13 cellular contexts compared by ENCODE assay signal in genomic region chr6:41757931-41758640, GRCh38.
DNase-seq lines count a peak whose midpoint lies in the region; TF ChIP-seq lines count a peak whose summit lies in the region.
"Had no signal": no experiment of that assay in that cellular context is flagged by ENCODE, and none has a peak within 500 bp of the region (broad histone marks: within the 10 kb centered on the region; RNA-seq: fewer than 3 reads in every experiment).

No MANE protein-coding gene starts in this region.

- no peaks in the 10 kb centered on the region for H3K4me1 ChIP-seq in adipocyte (ENCODE audit: control insufficient read depth, insufficient read depth, low read length)
- H3K4me1 ChIP-seq: BE2C, uterus had no signal

- peaks cover 10% of the 10 kb centered on the region for H3K27me3 Mint-ChIP-seq in nephron (ENCODE audit: low read depth)

- no peaks in the 10 kb centered on the region for H3K36me3 ChIP-seq in adipocyte (ENCODE audit: control insufficient read depth, insufficient read depth, low read length, severe bottlenecking)
- H3K36me3 ChIP-seq: BE2C, uterus had no signal

- peak overlapping the region; percentile 25 to 31 (median 25) for H3K27ac Mint-ChIP-seq in nephron
- H3K27ac Mint-ChIP-seq: activated B cell treated with CpG ODN at 0.5 μM for 24 hours; activated CD8-positive, alpha-beta memory T cell treated with anti-CD3 and anti-CD28 coated beads, Interleukin-2, amount 10 ng/mL, durations not matched to agents 7 days and 5 days had no signal

- H3K9me3 Mint-ChIP-seq in nephron: no peaks in the 10 kb centered on the region
- H3K9me3 Mint-ChIP-seq: activated B cell treated with CpG ODN at 0.5 μM for 24 hours had no signal

- peaks cover 37% of the 10 kb centered on the region for H3K27me3 ChIP-seq in adipocyte (replicated peaks; ENCODE audit: control insufficient read depth, insufficient read depth, low read length)
- H3K27me3 ChIP-seq: BE2C, uterus had no signal

- H3K9me3 ChIP-seq in adipocyte (ENCODE audit: control insufficient read depth, low read length): no peaks in the 10 kb centered on the region
- H3K9me3 ChIP-seq: BE2C, uterus had no signal

- no peak for TF ChIP-seq CTCF in nephron (IDR thresholded peaks at IDR 0.05; ENCODE audit: unreplicated experiment in 3 of 3)

- no peak overlapping the region for H3K4me3 Mint-ChIP-seq in nephron
- H3K4me3 Mint-ChIP-seq: activated B cell treated with CpG ODN at 0.5 μM for 24 hours; activated CD8-positive, alpha-beta memory T cell treated with anti-CD3 and anti-CD28 coated beads, Interleukin-2, amount 10 ng/mL, durations not matched to agents 7 days and 5 days had no signal

- no peak overlapping the region for H3K4me3 ChIP-seq in adipocyte (ENCODE audit: low read length)
- H3K4me3 ChIP-seq: uterus had no signal

- H3K9ac ChIP-seq in adipocyte (ENCODE audit: low read length): no peak overlapping the region

- peaks cover 12% of the 10 kb centered on the region for H3K4me1 Mint-ChIP-seq in nephron
- H3K4me1 Mint-ChIP-seq: activated B cell treated with CpG ODN at 0.5 μM for 24 hours; activated CD8-positive, alpha-beta memory T cell treated with anti-CD3 and anti-CD28 coated beads, Interleukin-2, amount 10 ng/mL, durations not matched to agents 7 days and 5 days had no signal

- no peaks in the 10 kb centered on the region for H3K36me3 Mint-ChIP-seq in nephron (ENCODE audit: low read depth)
- H3K36me3 Mint-ChIP-seq: activated CD8-positive, alpha-beta memory T cell treated with anti-CD3 and anti-CD28 coated beads, Interleukin-2, amount 10 ng/mL, durations not matched to agents 7 days and 5 days had no signal

- DNase-seq in adipocyte (ENCODE audit: low read depth) (peak; percentile 12), cortex of kidney (lab: John Stamatoyannopoulos, UW) (no peak), hippocampal formation (lab: John Stamatoyannopoulos, UW) (no peak)
- DNase-seq: activated B cell treated with CpG ODN at 0.5 μM for 24 hours; activated CD8-positive, alpha-beta memory T cell treated with anti-CD3 and anti-CD28 coated beads, Interleukin-2, amount 10 ng/mL, durations not matched to agents 7 days and 5 days; activated naive CD4-positive, alpha-beta T cell treated with Interleukin-2 at 50 U/mL for 16 hours; BE2C; effector CD8-positive, alpha-beta T cell; NCI-H2107; NCI-H82; stimulated activated naive CD4-positive, alpha-beta T cell; uterus had no signal
